Comparison of ENCODE assay signal across 20 cellular contexts in genomic region chr6:18183736-18184135, GRCh38. TPM values are rescaled to one million over a fixed set of nuclear protein-coding genes. Genes with fewer than 3 reads are reported as not detected.
A peak's percentile ranks its signal among the peaks of the same experiment; 100 is the strongest.
DNase-seq lines count a peak whose midpoint lies in the region; ATAC-seq, FAIRE-seq and TF ChIP-seq lines count a peak whose summit lies in the region.
"Had no signal": no experiment of that assay in that cellular context is flagged by ENCODE, and none has a peak within 500 bp of the region (broad histone marks: within the 10 kb centered on the region; RNA-seq: fewer than 3 reads in every experiment).

No MANE protein-coding gene starts in this region.

- H3K36me3 ChIP-seq in GM23338 (ENCODE audit: insufficient read depth) (no peaks in the 10 kb centered on the region), mesendoderm (ENCODE audit: control insufficient read depth, insufficient read depth, low read length) (no peaks in the 10 kb centered on the region)
- peaks cover 3% of the 10 kb centered on the region for H3K36me3 ChIP-seq in CD8-positive, alpha-beta T cell (ENCODE audit: insufficient read depth, low read length)

- no peak overlapping the region for H3K23ac ChIP-seq in mesendoderm (ENCODE audit: low read length)

- H3K4me2 ChIP-seq in GM23338 (no peak overlapping the region), mesendoderm (ENCODE audit: low read length) (no peak overlapping the region)
- H3K4me2 ChIP-seq: A549 had no signal

- no peak overlapping the region for H4K5ac ChIP-seq in mesendoderm (ENCODE audit: low read length)

- H3K56ac ChIP-seq in mesendoderm (ENCODE audit: low read length): no peak overlapping the region

- CTCF ChIA-PET in CD8-positive, alpha-beta T cell (lab: Charles Lee): no interaction called here

- peak overlapping the region; percentile 10; the same call in 1 of the 2 replicates for H3K27ac Mint-ChIP-seq in GM23338
- H3K27ac Mint-ChIP-seq in CD8-positive, alpha-beta T cell: no peak overlapping the region

- H4K20me1 ChIP-seq in GM23338 (replicated peaks; ENCODE audit: insufficient read depth): no peaks in the 10 kb centered on the region

- H3K4me3 ChIP-seq in GM23338 (no peak overlapping the region), astrocyte of the cerebellum (ENCODE audit: low read depth, low read length) (no peak overlapping the region), mesendoderm (ENCODE audit: low read length) (no peak overlapping the region)
- H3K4me3 ChIP-seq in CD8-positive, alpha-beta T cell (ENCODE audit: low read depth, low read length): no peak overlapping the region
- H3K4me3 ChIP-seq: A549 had no signal

- no peak overlapping the region for H2AK5ac ChIP-seq in mesendoderm (ENCODE audit: low read length)

- H3K9me3 ChIP-seq in CD8-positive, alpha-beta T cell (ENCODE audit: low read length): no peaks in the 10 kb centered on the region
- H3K9me3 ChIP-seq: A549 had no signal

- POLR2A ChIA-PET in CD8-positive, alpha-beta T cell (lab: Charles Lee): no interaction called here

- DNase-seq in GM23338 (ENCODE audit: low spot score) (no peak), astrocyte of the cerebellum (ENCODE audit: low read depth) (peak; percentile 26), fibroblast of gingiva (ENCODE audit: low read depth) (peak; percentile 35), mesendoderm (no peak), GM12891 (ENCODE audit: insufficient read length, low spot score) (no peak)
- DNase-seq in activated T-cell treated with anti-CD3 and anti-CD28 coated beads, Interleukin-2, amount 50 U/mL, for 1 hour: no peak
- no peak for DNase-seq in CD8-positive, alpha-beta T cell
- DNase-seq: C1 segment of cervical spinal cord, DMS153, EL, KBM-7, NCI-H1436, NCI-H2029, NCI-H2171 treated with DMSO at 0.1 percent for 48 hours, NCI-H510A, NCI-H774, PC-3 had no signal

- H3F3A ChIP-seq in GM23338 (replicated peaks; ENCODE audit: low read depth): no peaks in the 10 kb centered on the region

- H2BK5ac ChIP-seq in mesendoderm (ENCODE audit: low read length): no peak overlapping the region

- no peaks in the 10 kb centered on the region for H3K27me3 ChIP-seq in GM23338 (ENCODE audit: insufficient read depth)
- H3K27me3 ChIP-seq in mesendoderm (ENCODE audit: insufficient read depth, low read length, poor library complexity): no peaks in the 10 kb centered on the region
- no peaks in the 10 kb centered on the region for H3K27me3 ChIP-seq in CD8-positive, alpha-beta T cell (ENCODE audit: insufficient read depth, low read length)

- H3K9ac ChIP-seq in mesendoderm (ENCODE audit: low read length): no peak overlapping the region

- no peak overlapping the region for H3K4me3 Mint-ChIP-seq in GM23338
- no peak overlapping the region for H3K4me3 Mint-ChIP-seq in CD8-positive, alpha-beta T cell

- no peak overlapping the region for H3K27ac ChIP-seq in GM23338 (ENCODE audit: low read depth)
- H3K27ac ChIP-seq in mesendoderm (ENCODE audit: low read depth, low read length): no peak overlapping the region
- no peak overlapping the region for H3K27ac ChIP-seq in CD8-positive, alpha-beta T cell (ENCODE audit: low read depth, low read length)
- H3K27ac ChIP-seq: A549, RWPE1 had no signal

- H3K4me1 Mint-ChIP-seq in GM23338: peaks cover 50% of the 10 kb centered on the region
- H3K4me1 Mint-ChIP-seq in CD8-positive, alpha-beta T cell (ENCODE audit: low read depth): peaks cover 2% of the 10 kb centered on the region

- peaks cover 19% of the 10 kb centered on the region; the same call in 1 of the 3 replicates for H3K36me3 Mint-ChIP-seq in GM23338 (ENCODE audit: low read depth)
- H3K36me3 Mint-ChIP-seq in CD8-positive, alpha-beta T cell: peaks cover 72% of the 10 kb centered on the region

- no peak overlapping the region for H3K18ac ChIP-seq in mesendoderm (ENCODE audit: low read length)

- FAIRE-seq in GM12891 (lab: Jason Lieb, UNC): no peak
- FAIRE-seq: A549 had no signal

- H4K8ac ChIP-seq in mesendoderm (ENCODE audit: low read depth, low read length): no peak overlapping the region

- in situ Hi-C loops in astrocyte of the cerebellum (cut with HindIII; ENCODE audit: low sequenced_read_pairs): no loop called here

- H3K79me2 ChIP-seq in GM23338 (replicated peaks; ENCODE audit: insufficient read depth): no peaks in the 10 kb centered on the region
- no peaks in the 10 kb centered on the region for H3K79me2 ChIP-seq in mesendoderm (ENCODE audit: control insufficient read depth, insufficient read depth, low read length)

- H2BK120ac ChIP-seq in mesendoderm (ENCODE audit: low read depth, low read length): peak overlapping the region; percentile 73

- no peaks in the 10 kb centered on the region for H3K9me3 Mint-ChIP-seq in GM23338
- H3K9me3 Mint-ChIP-seq in CD8-positive, alpha-beta T cell: no peaks in the 10 kb centered on the region

- H3K4me1 ChIP-seq in GM23338 (ENCODE audit: insufficient read depth) (peaks cover 21% of the 10 kb centered on the region), mesendoderm (ENCODE audit: control insufficient read depth, low read depth, low read length) (peaks cover 6% of the 10 kb centered on the region)
- no peaks in the 10 kb centered on the region for H3K4me1 ChIP-seq in CD8-positive, alpha-beta T cell (ENCODE audit: insufficient read depth, low read length)
- H3K4me1 ChIP-seq: A549 had no signal

- H3K79me1 ChIP-seq in mesendoderm (ENCODE audit: low read length): no peaks in the 10 kb centered on the region

- no peaks in the 10 kb centered on the region for H3K9me2 ChIP-seq in GM23338 (ENCODE audit: insufficient read depth)

- H3K4ac ChIP-seq in mesendoderm (ENCODE audit: low read depth, low read length): no peak overlapping the region

- no CpG with 5 or more reads among the region's 4 CpGs for WGBS in mesendoderm (ENCODE audit: extremely low coverage, insufficient coverage, low lambda C conversion rate)

- no peak overlapping the region for H2BK15ac ChIP-seq in mesendoderm (replicated peaks; ENCODE audit: low read depth)

- intact Hi-C loops in CD8-positive, alpha-beta T cell (cut with DNase I, micrococcal nuclease): loop anchor here in 1 of 2 experiments (10.0 kb wide), 1 partner anchor 321 kb away; no protein-coding TSS in a partner anchor

- peaks cover 2% of the 10 kb centered on the region for H3K27me3 Mint-ChIP-seq in GM23338 (ENCODE audit: insufficient read depth, low read depth, poor library complexity)
- H3K27me3 Mint-ChIP-seq in CD8-positive, alpha-beta T cell (ENCODE audit: low read depth): no peaks in the 10 kb centered on the region

- no peak overlapping the region for H2AFZ ChIP-seq in GM23338

- no peak for TF ChIP-seq CTCF in GM23338 (conservative IDR thresholded peaks at IDR 0.05; ENCODE audit: low read depth in 2 of 2)
- TF ChIP-seq CTCF in astrocyte of the cerebellum (IDR thresholded peaks at IDR 0.05; ENCODE audit: low read depth, low read length, missing control alignments): no peak
- no peak for TF ChIP-seq CTCF in CD8-positive, alpha-beta T cell (IDR thresholded peaks at IDR 0.05)

- no peak for TF ChIP-seq POLR2A in GM12891 (IDR thresholded peaks at IDR 0.05; ENCODE audit: low read depth, low read length)

- ATAC-seq in GM23338: no peak
- ATAC-seq in CD8-positive, alpha-beta T cell: no peak
- ATAC-seq: A549, HCT116, PC-3 had no signal

TF ChIP-seq in GM23338, 12 proteins besides CTCF, POLR2A, EP300 and RAD21 (continues in another document):
- TF ChIP-seq EZH2phosphoT487 (IDR thresholded peaks at IDR 0.05; ENCODE audit: unreplicated experiment): no peak
- TF ChIP-seq ZNF114 (CRISPR knock-in tag; IDR thresholded peaks at IDR 0.05): no peak

TF ChIP-seq in GM12891, 5 proteins besides CTCF, POLR2A, EP300 and RAD21:
- no peak for TF ChIP-seq PAX5 (IDR thresholded peaks at IDR 0.05; ENCODE audit: insufficient read depth, low read length, severe bottlenecking)
- TF ChIP-seq POU2F2 (IDR thresholded peaks at IDR 0.05; ENCODE audit: low read depth, low read length): no peak
- TF ChIP-seq SPI1 (IDR thresholded peaks at IDR 0.05; ENCODE audit: low read depth, low read length): no peak
- no peak for TF ChIP-seq POLR2AphosphoS5 (IDR thresholded peaks at IDR 0.05; ENCODE audit: low read depth, low read length)
TF ChIP-seq in GM12891: peak in this region for 0.

RNA-seq across cellular contexts. Expression of gene KDM1B, which starts 28.5 kb away (rescaled TPM):
- total RNA-seq in GM23338 (2014; rRNA removed; shearing (Covaris generic)): 6.9 and 9.0 TPM in 2 replicates
- 2.2 and 3.8 TPM in 2 replicates for polyA plus RNA-seq in GM23338 (2016; fragmentation: Nextera tagmentation; extraction: Ambion mirVana)
- 4.8 TPM for polyA plus RNA-seq in mesendoderm (2013, experiment 1 of 2)
- polyA plus RNA-seq in mesendoderm (2013, experiment 2 of 2): 4.7 TPM
- total RNA-seq in CD8-positive, alpha-beta T cell: 1 to 10 TPM; 4.5 to 6.2 TPM
- 13.1 TPM for polyA plus RNA-seq in GM12891 (2012; ENCODE audit: low read depth, missing spikeins)

RNA-seq across cellular contexts. Expression of gene TPMT, which starts 28.9 kb away (rescaled TPM):
- total RNA-seq in GM23338 (2014; rRNA removed; shearing (Covaris generic)): 17.5 and 21.6 TPM in 2 replicates
- 15.5 and 19.5 TPM in 2 replicates for polyA plus RNA-seq in GM23338 (2016; fragmentation: Nextera tagmentation; extraction: Ambion mirVana)
- polyA plus RNA-seq in mesendoderm (2013, experiment 1 of 2): 16.8 TPM
- 18.1 TPM for polyA plus RNA-seq in mesendoderm (2013, experiment 2 of 2)
- total RNA-seq in CD8-positive, alpha-beta T cell: 1 to 10 TPM; 4.7 TPM
- polyA plus RNA-seq in GM12891 (2012; ENCODE audit: low read depth, missing spikeins): 11.9 TPM

Comparison
In these comparisons a context has a peak if more than half of its experiments do, and no peak if none do; other contexts are left out.
1. DNase-seq: peak in astrocyte of the cerebellum (single experiment) and fibroblast of gingiva (single experiment); none in GM23338 (single experiment), mesendoderm (single experiment), activated T-cell treated with anti-CD3 and anti-CD28 coated beads, Interleukin-2, amount 50 U/mL, for 1 hour (single experiment), CD8-positive, alpha-beta T cell (0 of 7) and GM12891 (single experiment).